8 cellular contexts compared by ENCODE assay signal in genomic region chr18:50879302-50880107, GRCh38. TPM values are rescaled to one million over a fixed set of nuclear protein-coding genes. Genes with fewer than 3 reads are reported as not detected.
DNase-seq lines count a peak whose midpoint lies in the region; ATAC-seq and TF ChIP-seq lines count a peak whose summit lies in the region.

No MANE protein-coding gene starts in this region.

- H3K9me3 Mint-ChIP-seq in immature natural killer cell = no peaks in the 10 kb centered on the region

- H3K4me3 ChIP-seq in SK-N-MC (peak overlapping the region; percentile 91), mammary epithelial cell (replicated peaks in 1 of 3; ENCODE audit: insufficient read depth in 1 of 3, low read depth in 2 of 3, low read length in 3 of 3) (peak overlapping the region; percentile 69 to 98 (median 90)), smooth muscle cell (peak overlapping the region; percentile 98)

- peak overlapping the region; percentile 96 to 99 (median 97) for H3K27ac Mint-ChIP-seq in immature natural killer cell

- peak overlapping the region; percentile 94 for H2AFZ ChIP-seq in mammary epithelial cell (ENCODE audit: low read depth, low read length)
- H2AFZ ChIP-seq in smooth muscle cell (ENCODE audit: low read depth) = peak overlapping the region; percentile 92

- H4K20me1 ChIP-seq in mammary epithelial cell (ENCODE audit: insufficient read depth, low read length) (no peaks in the 10 kb centered on the region), smooth muscle cell (ENCODE audit: low read depth) (peaks cover 6% of the 10 kb centered on the region)

- ATAC-seq in GM19455 (IDR thresholded peaks at IDR 0.05; ENCODE audit: unreplicated experiment) (peak; percentile 32), HG03571 (IDR thresholded peaks at IDR 0.05; ENCODE audit: unreplicated experiment) (peak; percentile 20), GM18861 (IDR thresholded peaks at IDR 0.05; ENCODE audit: unreplicated experiment) (no peak)

- peaks cover 5% of the 10 kb centered on the region for H3F3A ChIP-seq in smooth muscle cell (ENCODE audit: low read depth)

- H3K27me3 ChIP-seq in mammary epithelial cell (ENCODE audit: insufficient read depth, low read length) = no peaks in the 10 kb centered on the region
- H3K27me3 ChIP-seq in smooth muscle cell (ENCODE audit: low read depth) = no peaks in the 10 kb centered on the region

- peaks cover 0 to 4% (median 0%) of the 10 kb centered on the region in 3 donors for H3K36me3 Mint-ChIP-seq in immature natural killer cell

- CTCF ChIA-PET in mammary epithelial cell (lab: Charles Lee; ENCODE audit: low non-redundant PET) = interaction anchor here (0.7 kb wide), 1 partner anchor 59 kb away, joined by 3 read pairs; the partner anchor contains the start of gene MRO

- H3K9ac ChIP-seq in SK-N-MC (ENCODE audit: insufficient read length) (peak overlapping the region; percentile 71), mammary epithelial cell (ENCODE audit: insufficient read depth, low read length) (peak overlapping the region; percentile 77), smooth muscle cell (ENCODE audit: low read depth) (peak overlapping the region; percentile 83)

- peak; percentile 78 for DNase-seq in COR-L47 (lab: John Stamatoyannopoulos, UW)
- DNase-seq in SK-N-MC (ENCODE audit: low read depth, low spot score) = no peak
- DNase-seq in mammary epithelial cell = peak; percentile 42
- DNase-seq in immature natural killer cell = peak; percentile 72 to 76 (median 75)
- DNase-seq in smooth muscle cell (lab: John Stamatoyannopoulos, UW; ENCODE audit: unreplicated experiment) = peak; percentile 61

- H3K79me2 ChIP-seq in mammary epithelial cell (ENCODE audit: insufficient read depth, low read length) = peaks cover 46% of the 10 kb centered on the region
- peaks cover 51% of the 10 kb centered on the region for H3K79me2 ChIP-seq in smooth muscle cell (ENCODE audit: low read depth)

- intact Hi-C loops in mammary epithelial cell (cut with micrococcal nuclease) = loop anchor here (2.0 to 5.0 kb wide), 4 partner anchors 42 to 173 kb away; partner anchors contain the start of genes ELAC1 and SMAD4

- TF ChIP-seq CTCF in mammary epithelial cell (conservative IDR thresholded peaks at IDR 0.05 in 1 of 2, IDR thresholded peaks at IDR 0.05 in 1 of 2; ENCODE audit: extremely low read depth in 1 of 2, insufficient read depth in 1 of 2, low read depth in 1 of 2, low read length in 2 of 2) (no peak), smooth muscle cell (IDR thresholded peaks at IDR 0.05; ENCODE audit: borderline replicate concordance, insufficient read depth, poor library complexity, severe bottlenecking) (no peak)

- in situ Hi-C loops in mammary epithelial cell (cut with MboI; ENCODE audit: low sequenced_read_pairs in 2 of 2) = no loop called here

- H3K36me3 ChIP-seq in SK-N-MC (ENCODE audit: insufficient read depth, low read length) (no peaks in the 10 kb centered on the region), mammary epithelial cell (ENCODE audit: insufficient read depth, low read length) (no peaks in the 10 kb centered on the region), smooth muscle cell (ENCODE audit: low read depth) (no peaks in the 10 kb centered on the region)

- H3K4me2 ChIP-seq in mammary epithelial cell (ENCODE audit: insufficient read depth, low read depth, low read length) (peak overlapping the region; percentile 83), smooth muscle cell (peak overlapping the region; percentile 92)

- peaks cover 10% of the 10 kb centered on the region for H3K4me1 ChIP-seq in mammary epithelial cell (ENCODE audit: insufficient read depth, low read length)
- H3K4me1 ChIP-seq in smooth muscle cell (ENCODE audit: low read depth) = peaks cover 19% of the 10 kb centered on the region

- peaks cover 4 to 14% (median 11%) of the 10 kb centered on the region in 3 donors for H3K27me3 Mint-ChIP-seq in immature natural killer cell (ENCODE audit: low read depth in 3 of 3)

- H3K9me3 ChIP-seq in SK-N-MC (ENCODE audit: low read depth, low read length) (no peaks in the 10 kb centered on the region), mammary epithelial cell (replicated peaks; ENCODE audit: insufficient read depth, low read length) (no peaks in the 10 kb centered on the region), smooth muscle cell (replicated peaks; ENCODE audit: low read depth) (no peaks in the 10 kb centered on the region)

- H3K4me1 Mint-ChIP-seq in immature natural killer cell = peaks cover 30 to 48% of the 10 kb centered on the region in 2 donors

- dilution Hi-C loops in mammary epithelial cell (cut with HindIII; ENCODE audit: low sequenced_read_pairs) = no loop called here

- 1% methylated on average over 13 of the region's 61 CpGs for WGBS in mammary epithelial cell (ENCODE audit: low coverage, missing lambda C conversion rate)
- WGBS in smooth muscle cell (ENCODE audit: low lambda C conversion rate) = 1% methylated on average over 36 of the region's 61 CpGs

- BruUV-seq in mammary epithelial cell (replicated peaks; lab: Mats Ljungman, UMichigan) = no TSS peak

- peak overlapping the region; percentile 92 to 96 (median 95) for H3K4me3 Mint-ChIP-seq in immature natural killer cell

- H3K27ac ChIP-seq in SK-N-MC = no peak overlapping the region
- H3K27ac ChIP-seq in mammary epithelial cell (ENCODE audit: insufficient read depth, low read depth, low read length) = peak overlapping the region; percentile 63
- H3K27ac ChIP-seq in smooth muscle cell (ENCODE audit: low read depth) = peak overlapping the region; percentile 87

RNA-seq across cellular contexts. Expression of gene ME2, which starts 0.6 kb away (rescaled TPM):
- total RNA-seq in mammary epithelial cell = 10 to 100 TPM; 34.3 to 41.5 TPM
- polyA plus RNA-seq in mammary epithelial cell = 38.7 TPM
- polyA minus RNA-seq in mammary epithelial cell = 53.1 TPM
- 10 to 100 TPM; 57.9 to 96.3 (median 71.5) TPM for polyA plus RNA-seq in immature natural killer cell
- 42.2 and 47.9 TPM in 2 replicates for total RNA-seq in smooth muscle cell
- 20.2 and 24.4 TPM in 2 replicates for polyA plus RNA-seq in smooth muscle cell

RNA-seq across cellular contexts. Expression of gene MRO, which starts 59.7 kb away (rescaled TPM):
- not detected for total RNA-seq in mammary epithelial cell
- not detected for polyA plus RNA-seq in mammary epithelial cell
- not detected for polyA minus RNA-seq in mammary epithelial cell
- not detected for polyA plus RNA-seq in immature natural killer cell
- total RNA-seq in smooth muscle cell = 0.13 TPM in 1 of 2 replicates, not detected in the other
- polyA plus RNA-seq in smooth muscle cell = not detected in 2 replicates
